ENCODE assay signal across 2 cellular contexts in genomic region chr20:3910868-3911267, GRCh38.
TF ChIP-seq lines count a peak whose summit lies in the region.

No MANE protein-coding gene starts in this region.

TF ChIP-seq in HCT116, 20 proteins besides CTCF, POLR2A, EP300 and RAD21:
- TF ChIP-seq FOSL1 (IDR thresholded peaks at IDR 0.05; ENCODE audit: low read depth), result no peak
- no peak for TF ChIP-seq SIN3A (IDR thresholded peaks at IDR 0.05; ENCODE audit: low read depth)
- no peak for TF ChIP-seq ELF1 (IDR thresholded peaks at IDR 0.05; ENCODE audit: borderline replicate concordance, low read depth)
- no peak for TF ChIP-seq CBX3 (IDR thresholded peaks at IDR 0.05; ENCODE audit: low read depth)
- TF ChIP-seq ATF3 (IDR thresholded peaks at IDR 0.05), result no peak
- TF ChIP-seq CEBPB (IDR thresholded peaks at IDR 0.05; ENCODE audit: low read depth), result no peak
- no peak for TF ChIP-seq REST (IDR thresholded peaks at IDR 0.05; ENCODE audit: low read depth)
- no peak for TF ChIP-seq EGR1 (IDR thresholded peaks at IDR 0.05; ENCODE audit: low read depth)
- TF ChIP-seq SRF (IDR thresholded peaks at IDR 0.05; ENCODE audit: low read depth), result no peak
- no peak for TF ChIP-seq EZH2phosphoT487 (IDR thresholded peaks at IDR 0.05; ENCODE audit: borderline replicate concordance)
TF ChIP-seq in HCT116: peak in this region for 0.

TF ChIP-seq in GM12878, 131 proteins besides CTCF, POLR2A, EP300 and RAD21:
- TF ChIP-seq E2F4 (IDR thresholded peaks at IDR 0.05; ENCODE audit: low read depth, low read length), result no peak
